In the genomic region with DNA sequence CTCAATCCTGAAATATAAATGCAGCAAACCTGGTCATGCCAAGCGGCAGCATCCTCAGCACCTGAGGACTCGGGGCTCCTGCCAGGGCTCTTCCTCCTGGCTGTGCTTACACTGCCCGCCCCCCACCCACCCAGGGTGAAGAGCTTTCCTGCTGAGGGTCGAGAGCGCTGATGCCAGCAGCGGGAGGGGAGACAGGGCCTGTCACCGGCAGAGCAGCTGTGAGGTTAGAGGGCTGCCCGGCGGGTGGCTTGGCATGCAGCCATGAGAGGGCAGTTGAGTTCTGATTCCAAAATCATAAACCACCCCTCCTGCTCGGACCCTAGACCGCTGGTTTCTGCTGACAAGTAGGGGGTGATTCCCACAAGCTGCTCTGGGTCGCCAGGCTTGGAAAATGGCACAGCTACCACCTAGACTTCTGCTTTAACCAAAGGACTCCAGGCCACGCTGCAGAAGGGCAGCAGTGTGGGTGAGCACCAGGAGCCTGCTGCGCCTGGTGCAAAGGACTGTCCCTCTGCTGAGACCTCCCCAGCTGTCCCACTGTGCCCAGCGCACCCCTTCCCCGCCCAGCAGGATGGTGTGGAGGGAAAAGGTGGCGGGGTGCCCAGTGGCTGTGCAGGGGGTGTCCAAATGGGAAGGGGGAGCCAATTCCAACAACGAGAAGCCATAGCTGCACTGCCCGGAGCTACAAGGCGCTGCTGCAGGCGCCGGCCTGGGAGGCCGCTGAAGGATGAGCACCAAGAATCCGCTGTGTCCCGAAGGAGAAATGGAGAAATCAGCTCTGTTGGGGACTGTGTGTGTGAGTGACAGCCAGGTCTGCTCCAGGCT, we compare ENCODE assay signal across 1 cellular context.
TF ChIP-seq lines count a peak whose summit lies in the region.

No MANE protein-coding gene starts in this region.

TF ChIP-seq in IMR-90, 13 proteins besides CTCF, POLR2A, EP300 and RAD21:
- TF ChIP-seq RCOR1 (IDR thresholded peaks at IDR 0.05; ENCODE audit: insufficient replicate concordance, low read length) (no peak), SMC3 (IDR thresholded peaks at IDR 0.05; ENCODE audit: low read depth, low read length) (no peak), BHLHE40 (IDR thresholded peaks at IDR 0.05; ENCODE audit: low read depth, low read length) (no peak), NFE2L2 (IDR thresholded peaks at IDR 0.05; ENCODE audit: low read depth, low read length) (no peak), MAZ (IDR thresholded peaks at IDR 0.05; ENCODE audit: borderline replicate concordance, low read depth, low read length) (no peak), MAFK (IDR thresholded peaks at IDR 0.05; ENCODE audit: low read depth, low read length) (no peak), CEBPB (IDR thresholded peaks at IDR 0.05; ENCODE audit: low read depth, low read length) (no peak), CHD1 (IDR thresholded peaks at IDR 0.05; ENCODE audit: low read depth, low read length) (no peak), FOS (IDR thresholded peaks at IDR 0.05; ENCODE audit: low read depth, low read length) (no peak), RFX5 (IDR thresholded peaks at IDR 0.05; ENCODE audit: low read depth, low read length) (no peak), MXI1 (IDR thresholded peaks at IDR 0.05; ENCODE audit: borderline replicate concordance, low read depth, low read length) (no peak)
- TF ChIP-seq, protein P1, sequence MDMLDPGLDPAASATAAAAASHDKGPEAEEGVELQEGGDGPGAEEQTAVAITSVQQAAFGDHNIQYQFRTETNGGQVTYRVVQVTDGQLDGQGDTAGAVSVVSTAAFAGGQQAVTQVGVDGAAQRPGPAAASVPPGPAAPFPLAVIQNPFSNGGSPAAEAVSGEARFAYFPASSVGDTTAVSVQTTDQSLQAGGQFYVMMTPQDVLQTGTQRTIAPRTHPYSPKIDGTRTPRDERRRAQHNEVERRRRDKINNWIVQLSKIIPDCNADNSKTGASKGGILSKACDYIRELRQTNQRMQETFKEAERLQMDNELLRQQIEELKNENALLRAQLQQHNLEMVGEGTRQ (IDR thresholded peaks at IDR 0.05; ENCODE audit: low read depth, low read length): no peak
- TF ChIP-seq, protein P2, sequence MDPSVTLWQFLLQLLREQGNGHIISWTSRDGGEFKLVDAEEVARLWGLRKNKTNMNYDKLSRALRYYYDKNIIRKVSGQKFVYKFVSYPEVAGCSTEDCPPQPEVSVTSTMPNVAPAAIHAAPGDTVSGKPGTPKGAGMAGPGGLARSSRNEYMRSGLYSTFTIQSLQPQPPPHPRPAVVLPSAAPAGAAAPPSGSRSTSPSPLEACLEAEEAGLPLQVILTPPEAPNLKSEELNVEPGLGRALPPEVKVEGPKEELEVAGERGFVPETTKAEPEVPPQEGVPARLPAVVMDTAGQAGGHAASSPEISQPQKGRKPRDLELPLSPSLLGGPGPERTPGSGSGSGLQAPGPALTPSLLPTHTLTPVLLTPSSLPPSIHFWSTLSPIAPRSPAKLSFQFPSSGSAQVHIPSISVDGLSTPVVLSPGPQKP (IDR thresholded peaks at IDR 0.05; ENCODE audit: borderline replicate concordance, low read depth, low read length): no peak
